In the genomic region with DNA sequence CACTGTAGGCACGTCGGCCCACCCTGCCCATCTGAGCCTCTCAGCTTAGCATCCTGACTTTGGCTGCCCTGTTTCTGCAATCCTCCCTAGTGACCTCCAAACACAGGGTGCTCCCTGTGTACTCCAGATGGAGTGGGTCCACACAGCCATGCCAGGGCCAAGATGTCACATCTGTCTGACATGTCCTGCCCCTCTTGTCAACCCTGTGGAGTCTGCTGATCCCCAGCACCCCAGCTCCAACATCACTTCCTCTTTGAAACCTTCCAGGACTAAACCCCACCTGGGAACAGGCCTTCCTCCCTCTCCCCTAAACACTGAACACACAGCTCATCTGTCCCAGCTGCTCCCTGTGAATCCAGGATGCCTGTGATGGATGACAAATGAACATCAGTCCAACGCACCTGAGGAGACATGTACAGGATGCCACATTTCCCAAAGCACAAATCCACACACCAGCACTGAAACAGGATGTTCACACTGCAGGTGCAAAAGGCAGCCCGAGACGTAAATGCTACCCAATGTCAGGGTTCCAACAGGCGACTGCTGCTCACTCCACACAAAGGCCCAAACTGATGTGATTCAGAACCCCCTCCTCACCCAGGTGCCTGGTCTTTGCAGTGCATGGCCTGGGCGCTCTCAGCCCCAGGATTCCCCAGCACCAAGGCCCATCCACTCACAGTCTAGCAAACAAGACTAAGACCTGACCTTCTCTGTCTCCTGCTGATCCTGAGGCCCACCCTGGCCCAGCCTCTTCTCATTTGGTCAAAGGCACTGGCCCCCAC, we compare ENCODE assay signal across 25 cellular contexts. TPM values are rescaled to one million over a fixed set of nuclear protein-coding genes. Genes with fewer than 3 reads are reported as not detected.
"Had no signal": no experiment of that assay in that cellular context is flagged by ENCODE, and none has a peak within 500 bp of the region (broad histone marks: within the 10 kb centered on the region; RNA-seq: fewer than 3 reads in every experiment).

No MANE protein-coding gene starts in this region.

- H3K27me3 Mint-ChIP-seq: activated CD4-positive, alpha-beta T cell treated with anti-CD3 and anti-CD28 coated beads, Interleukin-2, amount 10 ng/mL, durations not matched to agents 7 days and 5 days had no signal

- H3K27ac ChIP-seq: brain microvascular endothelial cell, tibial nerve had no signal

- H3K4me1 Mint-ChIP-seq: activated CD4-positive, alpha-beta T cell treated with anti-CD3 and anti-CD28 coated beads, Interleukin-2, amount 10 ng/mL, durations not matched to agents 7 days and 5 days; nephron progenitor cell had no signal

- DNase-seq: activated CD4-positive, alpha-beta T cell treated with anti-CD3 and anti-CD28 coated beads, Interleukin-2, amount 10 ng/mL, durations not matched to agents 7 days and 5 days; activated CD8-positive, alpha-beta memory T cell treated with anti-CD3 and anti-CD28 coated beads, Interleukin-2, amount 50 U/mL, for 48 hours; activated gamma-delta T cell; aorta; brain microvascular endothelial cell; effector CD4-positive, alpha-beta T cell; foreskin fibroblast; hippocampal formation; nephron progenitor cell; occipital lobe; retina; SIG-M5; stimulated activated naive CD4-positive, alpha-beta T cell; substantia nigra; T-helper 1 cell; T-helper 9 cell had no signal

- H3K4me3 ChIP-seq: tibial nerve had no signal

- ATAC-seq: SK-N-SH treated with all-trans-retinoic acid at 6 μM for 48 hours had no signal

- H3K9me3 ChIP-seq: tibial nerve had no signal

- H3K27me3 ChIP-seq: brain microvascular endothelial cell, tibial nerve had no signal

- H3K4me3 Mint-ChIP-seq: activated CD4-positive, alpha-beta T cell treated with anti-CD3 and anti-CD28 coated beads, Interleukin-2, amount 10 ng/mL, durations not matched to agents 7 days and 5 days; nephron progenitor cell had no signal

- FAIRE-seq: endothelial cell of umbilical vein, islet of Langerhans had no signal

- H3K9me3 Mint-ChIP-seq: activated CD4-positive, alpha-beta T cell treated with anti-CD3 and anti-CD28 coated beads, Interleukin-2, amount 10 ng/mL, durations not matched to agents 7 days and 5 days; nephron progenitor cell had no signal

- H3K27ac Mint-ChIP-seq: activated CD4-positive, alpha-beta T cell treated with anti-CD3 and anti-CD28 coated beads, Interleukin-2, amount 10 ng/mL, durations not matched to agents 7 days and 5 days; nephron progenitor cell had no signal

RNA-seq across cellular contexts. Expression of gene TSSK2, which starts 2.0 kb away (rescaled TPM):
- total RNA-seq: activated CD4-positive, alpha-beta T cell treated with anti-CD3 and anti-CD28 coated beads, Interleukin-2, amount 10 ng/mL, durations not matched to agents 7 days and 5 days; aorta; cerebellum; endothelial cell of umbilical vein; glomerular endothelial cell; lung microvascular endothelial cell; myocyte; occipital lobe; posterior vena cava had no signal
- polyA plus RNA-seq: endothelial cell of umbilical vein had no signal

RNA-seq across cellular contexts. Expression of gene GSC2, which starts 21.0 kb away (rescaled TPM):
- total RNA-seq: activated CD4-positive, alpha-beta T cell treated with anti-CD3 and anti-CD28 coated beads, Interleukin-2, amount 10 ng/mL, durations not matched to agents 7 days and 5 days; aorta; cerebellum; endothelial cell of umbilical vein; glomerular endothelial cell; lung microvascular endothelial cell; myocyte; occipital lobe; posterior vena cava; tibial nerve had no signal
- polyA plus RNA-seq: aorta, endothelial cell of umbilical vein had no signal
